In genomic region chr5:177490992-177491391, GRCh38 we compare ENCODE assay signal across 16 cellular contexts. TPM values are rescaled to one million over a fixed set of nuclear protein-coding genes. Genes with fewer than 3 reads are reported as not detected.
DNase-seq lines count a peak whose midpoint lies in the region; ATAC-seq, FAIRE-seq and TF ChIP-seq lines count a peak whose summit lies in the region.
"Had no signal": no experiment of that assay in that cellular context is flagged by ENCODE, and none has a peak within 500 bp of the region (broad histone marks: within the 10 kb centered on the region; RNA-seq: fewer than 3 reads in every experiment).

No MANE protein-coding gene starts in this region.

- TF ChIP-seq RAD21 in A549 (conservative IDR thresholded peaks at IDR 0.05 in 1 of 2, IDR thresholded peaks at IDR 0.05 in 1 of 2) = no peak

- H3K27ac ChIP-seq in A549 (peak overlapping the region in 1 of 2 experiments; percentile 95; a peak in 3 of 6 replicates), HUES6 (ENCODE audit: low read depth, low read length) (peak overlapping the region; percentile 28; the same call in 1 of the 2 replicates), brain microvascular endothelial cell (peak overlapping the region; percentile 17)
- H3K27ac ChIP-seq: parathyroid adenoma had no signal

- H3K36me3 ChIP-seq in HUES6 (ENCODE audit: control insufficient read depth, insufficient read depth, low read length) (peaks cover 79% of the 10 kb centered on the region), brain microvascular endothelial cell (replicated peaks) (peaks cover 88% of the 10 kb centered on the region)

- no peak for ATAC-seq in A549

- peak overlapping the region; percentile 9; the same call in 1 of the 3 replicates for H3K4me2 ChIP-seq in A549

- H3K27ac Mint-ChIP-seq in neural crest cell (ENCODE audit: unreplicated experiment) = peak overlapping the region; percentile 75
- H3K27ac Mint-ChIP-seq: activated T-cell treated with anti-CD3 and anti-CD28 coated beads, Interleukin-2, amount 50 U/mL, for 24 hours; effector memory CD8-positive, alpha-beta T cell had no signal

- H3K27me3 ChIP-seq in HUES6 (ENCODE audit: control insufficient read depth, insufficient read depth, low read length) (no peaks in the 10 kb centered on the region), brain microvascular endothelial cell (replicated peaks) (no peaks in the 10 kb centered on the region)
- H3K27me3 ChIP-seq: vagina had no signal

- H3K36me3 Mint-ChIP-seq in neural crest cell (ENCODE audit: low read depth) = peaks cover 2% of the 10 kb centered on the region
- H3K36me3 Mint-ChIP-seq: activated naive CD4-positive, alpha-beta T cell treated with anti-CD3 and anti-CD28 coated beads, Interleukin-2, amount 50 U/mL, for 72 hours had no signal

- no peak for TF ChIP-seq POLR2A in A549 (IDR thresholded peaks at IDR 0.05; ENCODE audit: low read length)

- H3K27me3 Mint-ChIP-seq in neural crest cell (ENCODE audit: low read depth) = no peaks in the 10 kb centered on the region
- H3K27me3 Mint-ChIP-seq: activated T-cell treated with anti-CD3 and anti-CD28 coated beads, Interleukin-2, amount 50 U/mL, for 24 hours; CD8-positive, alpha-beta memory T cell; effector memory CD8-positive, alpha-beta T cell had no signal

- no peaks in the 10 kb centered on the region for H3K9me3 Mint-ChIP-seq in neural crest cell
- H3K9me3 Mint-ChIP-seq: activated naive CD4-positive, alpha-beta T cell treated with anti-CD3 and anti-CD28 coated beads, Interleukin-2, amount 50 U/mL, for 72 hours; activated T-cell treated with anti-CD3 and anti-CD28 coated beads, Interleukin-2, amount 50 U/mL, for 24 hours; CD8-positive, alpha-beta memory T cell; effector memory CD8-positive, alpha-beta T cell had no signal

- H3K4me3 Mint-ChIP-seq in neural crest cell = no peak overlapping the region
- H3K4me3 Mint-ChIP-seq: activated T-cell treated with anti-CD3 and anti-CD28 coated beads, Interleukin-2, amount 50 U/mL, for 24 hours; effector memory CD8-positive, alpha-beta T cell had no signal

- H3K4me1 ChIP-seq in A549 (peaks cover 51% of the 10 kb centered on the region), HUES6 (ENCODE audit: control insufficient read depth, insufficient read depth, low read length) (peaks cover 25% of the 10 kb centered on the region)

- no peak overlapping the region for H3K4me3 ChIP-seq in A549
- no peak overlapping the region for H3K4me3 ChIP-seq in HUES6 (ENCODE audit: low read depth, low read length)
- no peak overlapping the region for H3K4me3 ChIP-seq in brain microvascular endothelial cell (ENCODE audit: low read depth, low read length)
- H3K4me3 ChIP-seq: mucosa of descending colon, vagina had no signal

- FAIRE-seq in A549 (lab: Jason Lieb, UNC) = no peak

- no peak overlapping the region for H3K9ac ChIP-seq in HUES6 (ENCODE audit: low read length)
- H3K9ac ChIP-seq: parathyroid adenoma had no signal

- CTCF ChIA-PET in A549 (lab: Yijun Ruan, JAX) = interaction anchor here (0.7 to 18.1 kb wide), 12 partner anchors 11 to 149 kb away, joined by 3 to 354 read pairs (median 4); partner anchors contain the start of genes DBN1, DOK3, PDLIM7 and PRR7

- H3K9me3 ChIP-seq in A549 = no peaks in the 10 kb centered on the region
- no peaks in the 10 kb centered on the region for H3K9me3 ChIP-seq in HUES6 (ENCODE audit: control insufficient read depth, insufficient read depth, low read depth, low read length)
- H3K9me3 ChIP-seq: mucosa of descending colon, vagina had no signal

- POLR2A ChIA-PET in A549 (lab: Yijun Ruan, JAX) = no interaction called here

- no peak for TF ChIP-seq CTCF in A549 (IDR thresholded peaks at IDR 0.05)
- TF ChIP-seq CTCF in brain microvascular endothelial cell (IDR thresholded peaks at IDR 0.05; ENCODE audit: low read depth, low read length, missing control alignments) = no peak
- no peak for TF ChIP-seq CTCF in neural crest cell (conservative IDR thresholded peaks at IDR 0.05)

- 88% methylated on average over 7 of the region's 16 CpGs for WGBS in A549 (ENCODE audit: missing lambda C conversion rate)

- TF ChIP-seq EP300 in A549 (IDR thresholded peaks at IDR 0.05) = no peak

- no peak for DNase-seq in A549 (ENCODE audit: low read depth in 1 of 2, low spot score in 1 of 2)
- no peak for DNase-seq in brain microvascular endothelial cell
- DNase-seq in neural crest cell (ENCODE audit: low read depth, low spot score) = no peak
- no peak for DNase-seq in NOMO-1 treated with dmso at 0.1 percent for 144 hours (lab: John Stamatoyannopoulos, UW; ENCODE audit: unreplicated experiment)
- DNase-seq in T-helper 9 cell = no peak
- no peak for DNase-seq in kidney tubule cell (ENCODE audit: low spot score)
- DNase-seq in SW480 (ENCODE audit: low spot score) = no peak
- DNase-seq: activated T-cell treated with anti-CD3 and anti-CD28 coated beads, Interleukin-2, amount 50 U/mL, for 24 hours; CD8-positive, alpha-beta memory T cell; effector memory CD8-positive, alpha-beta T cell; NCI-H446 had no signal

- H3K4me1 Mint-ChIP-seq in neural crest cell = peaks cover 15% of the 10 kb centered on the region

- in situ Hi-C loops in brain microvascular endothelial cell (cut with HindIII; ENCODE audit: low pct_ligation_motif_present, low sequenced_read_pairs) = no loop called here

TF ChIP-seq in A549, 52 proteins besides CTCF, POLR2A, EP300 and RAD21 (continues in another document):
- no peak for TF ChIP-seq ZC3H11A (IDR thresholded peaks at IDR 0.05)
- no peak for TF ChIP-seq REST (IDR thresholded peaks at IDR 0.05)
- TF ChIP-seq CEBPB (IDR thresholded peaks at IDR 0.05) = no peak
- TF ChIP-seq BHLHE40 (IDR thresholded peaks at IDR 0.05; ENCODE audit: low read depth, low read length) = no peak
- no peak for TF ChIP-seq HOXB5 (CRISPR knock-in tag; IDR thresholded peaks at IDR 0.05)
- no peak for TF ChIP-seq ESRRA (IDR thresholded peaks at IDR 0.05; ENCODE audit: borderline replicate concordance, low read length)
- TF ChIP-seq FOXS1 (CRISPR knock-in tag; IDR thresholded peaks at IDR 0.05) = no peak

RNA-seq across cellular contexts. Expression of gene PDLIM7, which starts 6.4 kb away (rescaled TPM):
- polyA plus RNA-seq in A549 (2011; rRNA removed) = 26.1 and 30.7 TPM in 2 replicates
- 91.5 and 139 TPM in 2 replicates for polyA plus RNA-seq in A549 (2012; cell fraction: cytosol; rRNA removed)
- 252 and 329 TPM in 2 replicates for polyA plus RNA-seq in A549 (2012; cell fraction: nucleus; rRNA removed)
- 120 to 141 TPM (median 124 TPM) in 3 replicates for polyA plus RNA-seq in A549 (2017; fragmentation: RNase III; extraction: RNeasy Plus Mini Kit Qiagen cat#74134 plus additional on column Dnase treatment)
- polyA minus RNA-seq in A549 (2011; rRNA and poly(A)+ RNA removed) = 22.0 and 27.9 TPM in 2 replicates
- total RNA-seq in neural crest cell = 129 and 147 TPM in 2 replicates

RNA-seq across cellular contexts. Expression of gene DBN1, which starts 17.6 kb away (rescaled TPM):
- polyA plus RNA-seq in A549 (2011; rRNA removed) (32.6 and 47.7 TPM in 2 replicates), A549 (2017; fragmentation: RNase III; extraction: RNeasy Plus Mini Kit Qiagen cat#74134 plus additional on column Dnase treatment) (92.4 to 118 TPM (median 107 TPM) in 3 replicates)
- polyA plus RNA-seq in A549 (2012; cell fraction: cytosol; rRNA removed) = 33.1 and 34.4 TPM in 2 replicates
- polyA plus RNA-seq in A549 (2012; cell fraction: nucleus; rRNA removed) = 374 and 488 TPM in 2 replicates
- polyA minus RNA-seq in A549 (2011; rRNA and poly(A)+ RNA removed) = 50.2 and 52.4 TPM in 2 replicates
- 387 and 410 TPM in 2 replicates for total RNA-seq in neural crest cell

RNA-seq across cellular contexts. Expression of gene DOK3, which starts 18.6 kb away (rescaled TPM):
- polyA plus RNA-seq in A549 (2011; rRNA removed) (1.3 and 1.8 TPM in 2 replicates), A549 (2017; fragmentation: RNase III; extraction: RNeasy Plus Mini Kit Qiagen cat#74134 plus additional on column Dnase treatment) (7.1 to 9.1 TPM (median 7.4 TPM) in 3 replicates)
- 2.9 and 4.2 TPM in 2 replicates for polyA plus RNA-seq in A549 (2012; cell fraction: cytosol; rRNA removed)
- polyA plus RNA-seq in A549 (2012; cell fraction: nucleus; rRNA removed) = 26.3 and 29.7 TPM in 2 replicates
- polyA minus RNA-seq in A549 (2011; rRNA and poly(A)+ RNA removed) = 0.54 and 2.0 TPM in 2 replicates
- total RNA-seq in neural crest cell = 10.5 and 11.4 TPM in 2 replicates

RNA-seq across cellular contexts. Expression of gene DDX41, which starts 25.8 kb away (rescaled TPM):
- polyA plus RNA-seq in A549 (2011; rRNA removed) (87.7 and 90.7 TPM in 2 replicates), A549 (2017; fragmentation: RNase III; extraction: RNeasy Plus Mini Kit Qiagen cat#74134 plus additional on column Dnase treatment) (121 to 177 TPM (median 172 TPM) in 3 replicates)
- 180 and 211 TPM in 2 replicates for polyA plus RNA-seq in A549 (2012; cell fraction: cytosol; rRNA removed)
- polyA plus RNA-seq in A549 (2012; cell fraction: nucleus; rRNA removed) = 290 and 366 TPM in 2 replicates
- 65.9 and 74.8 TPM in 2 replicates for polyA minus RNA-seq in A549 (2011; rRNA and poly(A)+ RNA removed)
- total RNA-seq in neural crest cell = 125 and 130 TPM in 2 replicates

RNA-seq across cellular contexts. Expression of gene PRR7, which starts 44.4 kb away (rescaled TPM):
- polyA plus RNA-seq in A549 (2011; rRNA removed) = 1.8 and 2.2 TPM in 2 replicates
- 25.9 and 43.4 TPM in 2 replicates for polyA plus RNA-seq in A549 (2012; cell fraction: cytosol; rRNA removed)
- polyA plus RNA-seq in A549 (2012; cell fraction: nucleus; rRNA removed) = 39.8 and 85.8 TPM in 2 replicates
- 11.0 to 12.1 TPM (median 11.2 TPM) in 3 replicates for polyA plus RNA-seq in A549 (2017; fragmentation: RNase III; extraction: RNeasy Plus Mini Kit Qiagen cat#74134 plus additional on column Dnase treatment)
- 0.58 and 0.95 TPM in 2 replicates for polyA minus RNA-seq in A549 (2011; rRNA and poly(A)+ RNA removed)
- 16.1 and 19.0 TPM in 2 replicates for total RNA-seq in neural crest cell
